In genomic region chr7:79612027-79612426, GRCh38 we compare ENCODE assay signal across 19 cellular contexts.
DNase-seq lines count a peak whose midpoint lies in the region; ATAC-seq and TF ChIP-seq lines count a peak whose summit lies in the region.
"Had no signal": no experiment of that assay in that cellular context is flagged by ENCODE, and none has a peak within 500 bp of the region (broad histone marks: within the 10 kb centered on the region; RNA-seq: fewer than 3 reads in every experiment).

No MANE protein-coding gene starts in this region.

- no peak overlapping the region for H3K27ac Mint-ChIP-seq in activated T-helper 2 cell treated with anti-CD3 and anti-CD28 coated beads, Interferon-gamma antibody, Interleukin-2, Interleukin-4, amounts not matched to agents 10 μg/mL and 5 μg/mL and 100 μg/mL, durations not matched to agents 14 hours and 24 hours and 36 hours

- H3K27me3 Mint-ChIP-seq in activated T-helper 2 cell treated with anti-CD3 and anti-CD28 coated beads, Interferon-gamma antibody, Interleukin-2, Interleukin-4, amounts not matched to agents 10 μg/mL and 5 μg/mL and 100 μg/mL, durations not matched to agents 14 hours and 24 hours and 36 hours (ENCODE audit: low read depth): no peaks in the 10 kb centered on the region

- TF ChIP-seq POLR2A in right lobe of liver (IDR thresholded peaks at IDR 0.05): no peak

- H3K4me1 Mint-ChIP-seq in activated T-helper 2 cell treated with anti-CD3 and anti-CD28 coated beads, Interferon-gamma antibody, Interleukin-2, Interleukin-4, amounts not matched to agents 10 μg/mL and 5 μg/mL and 100 μg/mL, durations not matched to agents 14 hours and 24 hours and 36 hours (ENCODE audit: low read depth): no peaks in the 10 kb centered on the region

- no peak for ATAC-seq in right lobe of liver
- ATAC-seq: HepG2 had no signal

- intact Hi-C loops in right lobe of liver (cut with DNase I): no loop called here
- intact Hi-C loops in activated T-helper 2 cell treated with anti-CD3 and anti-CD28 coated beads, Interferon-gamma antibody, Interleukin-2, Interleukin-4, amounts not matched to agents 10 μg/mL and 5 μg/mL and 100 μg/mL, durations not matched to agents 14 hours and 24 hours and 36 hours (cut with micrococcal nuclease): no loop called here

- H3K9me3 ChIP-seq in BE2C (no peaks in the 10 kb centered on the region), right lobe of liver (no peaks in the 10 kb centered on the region)

- no peak overlapping the region for H3K27ac ChIP-seq in right lobe of liver
- H3K27ac ChIP-seq: SK-N-MC had no signal

- TF ChIP-seq CTCF in BE2C (IDR thresholded peaks at IDR 0.05; ENCODE audit: low read depth, low read length) (no peak), right lobe of liver (IDR thresholded peaks at IDR 0.05) (no peak)

- 96% methylated on average over 2 of the region's 2 CpGs for WGBS in right lobe of liver (ENCODE audit: insufficient coverage, low coverage, low lambda C conversion rate, missing lambda C conversion rate)

- DNase-seq in Ammon's horn (ENCODE audit: low spot score): peak; percentile 17
- peak; percentile 58 for DNase-seq in BE2C
- peak; percentile 33 for DNase-seq in NCI-H1694 treated with DMSO at 0.1 percent for 48 hours (lab: John Stamatoyannopoulos, UW)
- DNase-seq in dermis blood vessel endothelial cell: peak; percentile 39
- DNase-seq in NAMALWA (ENCODE audit: low spot score): no peak
- no peak for DNase-seq in right lobe of liver
- DNase-seq in activated T-helper 2 cell treated with anti-CD3 and anti-CD28 coated beads, Interferon-gamma antibody, Interleukin-2, Interleukin-4, amounts not matched to agents 10 μg/mL and 5 μg/mL and 100 μg/mL, durations not matched to agents 14 hours and 24 hours and 36 hours (ENCODE audit: low spot score): no peak
- DNase-seq: ACHN, AML-193, DMS153, KBM-7, NCI-H2029, NCI-H526, OCI-M1, SHP77, T-helper 1 cell, T-helper 9 cell had no signal

- no peak overlapping the region for H3K4me3 Mint-ChIP-seq in activated T-helper 2 cell treated with anti-CD3 and anti-CD28 coated beads, Interferon-gamma antibody, Interleukin-2, Interleukin-4, amounts not matched to agents 10 μg/mL and 5 μg/mL and 100 μg/mL, durations not matched to agents 14 hours and 24 hours and 36 hours (ENCODE audit: low read depth)

- no peaks in the 10 kb centered on the region for H3K27me3 ChIP-seq in BE2C
- H3K27me3 ChIP-seq in right lobe of liver: no peaks in the 10 kb centered on the region

- H3K36me3 ChIP-seq in BE2C (no peaks in the 10 kb centered on the region), right lobe of liver (no peaks in the 10 kb centered on the region)

- H3K4me1 ChIP-seq in BE2C: peaks cover 20% of the 10 kb centered on the region
- no peaks in the 10 kb centered on the region for H3K4me1 ChIP-seq in right lobe of liver

- H3K4me3 ChIP-seq in BE2C (ENCODE audit: low read depth, low read length): no peak overlapping the region
- H3K4me3 ChIP-seq in right lobe of liver: no peak overlapping the region
- H3K4me3 ChIP-seq: SK-N-MC had no signal

- H3K9me3 Mint-ChIP-seq in activated T-helper 2 cell treated with anti-CD3 and anti-CD28 coated beads, Interferon-gamma antibody, Interleukin-2, Interleukin-4, amounts not matched to agents 10 μg/mL and 5 μg/mL and 100 μg/mL, durations not matched to agents 14 hours and 24 hours and 36 hours: no peaks in the 10 kb centered on the region

- no peaks in the 10 kb centered on the region for H3K36me3 Mint-ChIP-seq in activated T-helper 2 cell treated with anti-CD3 and anti-CD28 coated beads, Interferon-gamma antibody, Interleukin-2, Interleukin-4, amounts not matched to agents 10 μg/mL and 5 μg/mL and 100 μg/mL, durations not matched to agents 14 hours and 24 hours and 36 hours (ENCODE audit: low read depth)

Comparison
In these comparisons a context has a peak if more than half of its experiments do, and no peak if none do; other contexts are left out.
1. DNase-seq: peak in Ammon's horn (single experiment), BE2C (single experiment), NCI-H1694 treated with DMSO at 0.1 percent for 48 hours (single experiment) and dermis blood vessel endothelial cell (single experiment); none in NAMALWA (single experiment), right lobe of liver (0 of 3) and activated T-helper 2 cell treated with anti-CD3 and anti-CD28 coated beads, Interferon-gamma antibody, Interleukin-2, Interleukin-4, amounts not matched to agents 10 μg/mL and 5 μg/mL and 100 μg/mL, durations not matched to agents 14 hours and 24 hours and 36 hours (single experiment).